8 cellular contexts compared by ENCODE assay signal in the genomic region with DNA sequence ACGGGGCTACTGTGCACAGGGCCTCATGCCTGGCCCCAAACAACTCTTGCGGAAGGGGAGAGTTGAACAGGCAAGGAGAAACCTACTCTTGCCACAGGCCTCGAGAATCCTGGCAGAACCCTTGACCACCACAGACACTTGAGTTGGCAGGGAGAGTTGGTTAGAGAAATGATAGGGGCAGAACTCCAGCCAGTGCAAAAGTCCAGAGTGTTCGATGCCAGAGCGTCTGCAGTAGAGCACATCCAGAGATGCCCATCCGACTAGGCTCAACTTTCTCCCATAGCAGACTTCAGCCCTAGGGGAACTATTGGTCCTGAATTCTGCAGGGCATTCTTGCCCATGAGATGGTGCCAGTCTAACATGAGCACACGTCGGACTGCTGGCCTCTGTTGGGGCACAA. TPM values are rescaled to one million over a fixed set of nuclear protein-coding genes. Genes with fewer than 3 reads are reported as not detected.
"Had no signal": no experiment of that assay in that cellular context is flagged by ENCODE, and none has a peak within 500 bp of the region (broad histone marks: within the 10 kb centered on the region; RNA-seq: fewer than 3 reads in every experiment).

No MANE protein-coding gene starts in this region.

- ATAC-seq: HepG2, K562 had no signal

- H3K27ac ChIP-seq: HL-60, KMS-11 had no signal

- H3K4me3 ChIP-seq: K562 had no signal

- DNase-seq: IMR-90, KBM-7, KG1 had no signal

RNA-seq across cellular contexts. Expression of a gene that starts 45.4 kb away (rescaled TPM):
- total RNA-seq: HT-29 had no signal
